In the genomic region with DNA sequence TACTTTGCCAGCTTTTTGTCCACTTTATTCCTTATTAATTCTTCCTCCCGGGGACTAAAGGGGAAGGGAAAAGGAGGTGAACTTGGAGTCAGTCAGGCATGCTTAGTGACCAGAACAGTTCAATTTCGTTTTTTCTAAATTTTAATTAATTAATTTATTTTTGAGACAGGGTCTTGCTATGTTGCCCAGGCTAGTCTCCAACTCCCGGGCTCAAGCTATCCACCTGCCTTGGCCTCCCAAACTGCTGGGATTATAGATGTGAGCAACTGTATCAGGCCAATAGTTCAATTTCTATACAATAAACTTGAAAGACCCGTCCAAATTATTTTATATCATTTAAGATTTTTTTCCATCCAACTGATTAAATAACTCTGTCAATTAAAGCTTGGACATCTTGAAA, we compare ENCODE assay signal across 10 cellular contexts. TPM values are rescaled to one million over a fixed set of nuclear protein-coding genes. Genes with fewer than 3 reads are reported as not detected.
DNase-seq lines count a peak whose midpoint lies in the region; ATAC-seq, FAIRE-seq and TF ChIP-seq lines count a peak whose summit lies in the region.
"Had no signal": no experiment of that assay in that cellular context is flagged by ENCODE, and none has a peak within 500 bp of the region (broad histone marks: within the 10 kb centered on the region; RNA-seq: fewer than 3 reads in every experiment).

No MANE protein-coding gene starts in this region.

- no peak overlapping the region for H3K9ac ChIP-seq in HCT116 (ENCODE audit: low read length)

- intact Hi-C loops in HCT116 (cut with micrococcal nuclease) (no loop called here), breast epithelium (cut with DNase I; ENCODE audit: low total_unique reads) (no loop called here), thyroid gland (cut with DNase I) (no loop called here)

- peak overlapping the region; percentile 98 for H3K4me3 Mint-ChIP-seq in activated naive CD8-positive, alpha-beta T cell treated with anti-CD3 and anti-CD28 coated beads, Interleukin-2, amount 50 U/mL, for 24 hours
- peak overlapping the region in 2 of 3 experiments; percentile 98 to 100 for H3K4me3 Mint-ChIP-seq in nephron

- H3K4me3 ChIP-seq in A549 (no peak overlapping the region), HCT116 (replicated peaks in 1 of 2; ENCODE audit: low read depth in 1 of 2, low read length in 2 of 2) (no peak overlapping the region), breast epithelium (no peak overlapping the region), thyroid gland (replicated peaks in 1 of 3) (no peak overlapping the region)

- TF ChIP-seq POLR2A in A549 (IDR thresholded peaks at IDR 0.05; ENCODE audit: low read length) (no peak), HCT116 (IDR thresholded peaks at IDR 0.05; ENCODE audit: borderline replicate concordance, extremely low read depth, insufficient read depth, insufficient read length) (no peak), breast epithelium (IDR thresholded peaks at IDR 0.05) (no peak), thyroid gland (IDR thresholded peaks at IDR 0.05) (no peak)

- peaks cover under 1 to 6% of the 10 kb centered on the region in 2 experiments; a peak in 1 of 4 replicates for H3K36me3 ChIP-seq in HCT116 (ENCODE audit: control insufficient read depth in 1 of 2, insufficient read depth in 2 of 2, low read length in 2 of 2)
- no peaks in the 10 kb centered on the region for H3K36me3 ChIP-seq in breast epithelium
- H3K36me3 ChIP-seq in thyroid gland, result no peaks in the 10 kb centered on the region

- H3K9me3 ChIP-seq in A549, result no peaks in the 10 kb centered on the region
- H3K9me3 ChIP-seq in HCT116 (ENCODE audit: control insufficient read depth in 1 of 2, insufficient read depth in 1 of 2, low read depth in 1 of 2, low read length in 2 of 2), result no peaks in the 10 kb centered on the region
- H3K9me3 ChIP-seq in breast epithelium, result no peaks in the 10 kb centered on the region
- H3K9me3 ChIP-seq in thyroid gland, result no peaks in the 10 kb centered on the region

- H3K27ac ChIP-seq in A549 (peak overlapping the region in 1 of 2 experiments; percentile 78; a peak in 2 of 6 replicates), HCT116 (ENCODE audit: low read depth, low read length) (no peak overlapping the region), breast epithelium (peak overlapping the region in 1 of 2 donors; percentile 98), thyroid gland (no peak overlapping the region)

- H3K9me3 Mint-ChIP-seq in activated naive CD8-positive, alpha-beta T cell treated with anti-CD3 and anti-CD28 coated beads, Interleukin-2, amount 50 U/mL, for 24 hours, result no peaks in the 10 kb centered on the region
- H3K9me3 Mint-ChIP-seq in nephron, result no peaks in the 10 kb centered on the region

- TF ChIP-seq RAD21 in A549 (conservative IDR thresholded peaks at IDR 0.05 in 1 of 2, IDR thresholded peaks at IDR 0.05 in 1 of 2) (no peak), HCT116 (IDR thresholded peaks at IDR 0.05; ENCODE audit: low read depth) (no peak)

- H3K4me2 ChIP-seq in A549 (peak overlapping the region; percentile 77), HCT116 (ENCODE audit: low read length) (peak overlapping the region; percentile 87; the same call in 1 of the 2 replicates)

- no peaks in the 10 kb centered on the region for H3K27me3 ChIP-seq in HCT116 (ENCODE audit: insufficient read depth, low read length)
- no peaks in the 10 kb centered on the region for H3K27me3 ChIP-seq in breast epithelium
- no peaks in the 10 kb centered on the region for H3K27me3 ChIP-seq in thyroid gland

- H3K4me1 Mint-ChIP-seq in activated naive CD8-positive, alpha-beta T cell treated with anti-CD3 and anti-CD28 coated beads, Interleukin-2, amount 50 U/mL, for 24 hours, result peaks cover 44% of the 10 kb centered on the region
- peaks cover 70% of the 10 kb centered on the region for H3K4me1 Mint-ChIP-seq in nephron

- BruUV-seq in HCT116 (replicated peaks; lab: Mats Ljungman, UMichigan), result no TSS peak

- DNase-seq in A549 (ENCODE audit: low read depth in 1 of 2, low spot score in 1 of 2) (no peak), HCT116 (ENCODE audit: low read depth, low spot score) (no peak), breast epithelium (ENCODE audit: low spot score in 2 of 2) (no peak), retina (no peak), germinal center (ENCODE audit: low spot score) (no peak), thyroid gland (no peak)
- DNase-seq in activated naive CD8-positive, alpha-beta T cell treated with anti-CD3 and anti-CD28 coated beads, Interleukin-2, amount 50 U/mL, for 24 hours, result no peak
- DNase-seq: NCI-H446; stimulated activated CD4-positive, alpha-beta T cell treated with anti-CD3 and anti-CD28 coated beads, Interleukin-15, amount 100 ng/mL, for 24 hours had no signal

- POLR2A ChIA-PET in A549 (lab: Yijun Ruan, JAX) (no interaction called here), HCT116 (lab: Charles Lee) (interaction anchor here (1.0 kb wide), 1 partner anchor 376 kb away, joined by 3 read pairs; a partner anchor contains a TSS)

- WGBS in A549 (ENCODE audit: missing lambda C conversion rate), result 69% methylated on average over 4 of the region's 4 CpGs
- 86 to 87% methylated on average over 4 of the region's 4 CpGs for WGBS in thyroid gland, 2 donors

- no peak overlapping the region for H3K27ac Mint-ChIP-seq in activated naive CD8-positive, alpha-beta T cell treated with anti-CD3 and anti-CD28 coated beads, Interleukin-2, amount 50 U/mL, for 24 hours
- peak overlapping the region; percentile 93 to 99 (median 95) for H3K27ac Mint-ChIP-seq in nephron

- H3K4me1 ChIP-seq in A549 (peaks cover 29% of the 10 kb centered on the region; the same call in 2 of the 3 replicates), HCT116 (ENCODE audit: control insufficient read depth in 1 of 2, insufficient read depth in 2 of 2, low read length in 2 of 2) (peaks cover 11 to 17% of the 10 kb centered on the region in 2 experiments; a peak in 3 of 4 replicates), breast epithelium (peaks cover 0 to 3% of the 10 kb centered on the region in 2 donors), thyroid gland (peaks cover 15 to 20% of the 10 kb centered on the region in 2 donors)

- TF ChIP-seq EP300 in A549 (IDR thresholded peaks at IDR 0.05), result no peak

- no peak for FAIRE-seq in A549 (lab: Jason Lieb, UNC)

- no peak overlapping the region for H2AFZ ChIP-seq in HCT116 (ENCODE audit: low read depth, low read length, poor library complexity, severe bottlenecking)

- CTCF ChIA-PET in A549 (lab: Yijun Ruan, JAX), result interaction anchor here (0.6 kb wide), 1 partner anchor 12 kb away, joined by 3 read pairs; no protein-coding TSS in a partner anchor
- CTCF ChIA-PET in HCT116 (lab: Charles Lee), result interaction anchor here (0.6 to 1.4 kb wide), 5 partner anchors 9 to 553 kb away, joined by 3 to 5 read pairs (median 4); no protein-coding TSS in a partner anchor

- no peaks in the 10 kb centered on the region for H3K9me2 ChIP-seq in HCT116 (ENCODE audit: insufficient read depth)

- H3K36me3 Mint-ChIP-seq in activated naive CD8-positive, alpha-beta T cell treated with anti-CD3 and anti-CD28 coated beads, Interleukin-2, amount 50 U/mL, for 24 hours (ENCODE audit: low read depth), result peaks cover 18% of the 10 kb centered on the region
- peaks cover 7% of the 10 kb centered on the region for H3K36me3 Mint-ChIP-seq in nephron (ENCODE audit: low read depth)

- peaks cover 31% of the 10 kb centered on the region for H3K79me2 ChIP-seq in HCT116 (ENCODE audit: insufficient read depth, low read length)

- H3K27me3 Mint-ChIP-seq in activated naive CD8-positive, alpha-beta T cell treated with anti-CD3 and anti-CD28 coated beads, Interleukin-2, amount 50 U/mL, for 24 hours, result no peaks in the 10 kb centered on the region
- H3K27me3 Mint-ChIP-seq in nephron (ENCODE audit: low read depth), result no peaks in the 10 kb centered on the region

- RAD21 ChIA-PET in HCT116 (lab: Charles Lee; ENCODE audit: low non-redundant PET in 1 of 2, low total read pairs in 2 of 2, uncharacterized antibody in 2 of 2, unreplicated experiment in 2 of 2), result no interaction called here

- TF ChIP-seq CTCF in A549 (IDR thresholded peaks at IDR 0.05) (no peak), HCT116 (IDR thresholded peaks at IDR 0.05 in 2 of 3, conservative IDR thresholded peaks at IDR 0.05 in 1 of 3; ENCODE audit: borderline replicate concordance in 1 of 3, insufficient read depth in 1 of 3, low read depth in 2 of 3, low read length in 2 of 3) (no peak), nephron (IDR thresholded peaks at IDR 0.05; ENCODE audit: unreplicated experiment in 3 of 3) (no peak), breast epithelium (IDR thresholded peaks at IDR 0.05) (no peak), thyroid gland (IDR thresholded peaks at IDR 0.05) (no peak)

- peaks cover 6% of the 10 kb centered on the region; the same call in 1 of the 2 replicates for H4K20me1 ChIP-seq in HCT116 (ENCODE audit: insufficient read depth)

- ATAC-seq in A549 (no peak), HCT116 (no peak)
- no peak for ATAC-seq in activated naive CD8-positive, alpha-beta T cell treated with anti-CD3 and anti-CD28 coated beads, Interleukin-2, amount 50 U/mL, for 24 hours

TF ChIP-seq in HCT116, 20 proteins besides CTCF, POLR2A, EP300 and RAD21 (continues in another document):
- TF ChIP-seq ELF1 (IDR thresholded peaks at IDR 0.05; ENCODE audit: borderline replicate concordance, low read depth), result no peak
- TF ChIP-seq, protein P1, sequence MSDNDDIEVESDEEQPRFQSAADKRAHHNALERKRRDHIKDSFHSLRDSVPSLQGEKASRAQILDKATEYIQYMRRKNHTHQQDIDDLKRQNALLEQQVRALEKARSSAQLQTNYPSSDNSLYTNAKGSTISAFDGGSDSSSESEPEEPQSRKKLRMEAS (IDR thresholded peaks at IDR 0.05), result no peak
- TF ChIP-seq JUND (IDR thresholded peaks at IDR 0.05), result no peak
- no peak for TF ChIP-seq CEBPB (IDR thresholded peaks at IDR 0.05; ENCODE audit: low read depth)
- TF ChIP-seq EZH2 (IDR thresholded peaks at IDR 0.05), result no peak

RNA-seq across cellular contexts. Expression of a gene that starts 1.3 kb away (rescaled TPM):
- polyA plus RNA-seq in A549 (2011; rRNA removed), result 12.4 and 16.6 TPM in 2 replicates
- polyA plus RNA-seq in A549 (2012; cell fraction: cytosol; rRNA removed), result 5.2 and 5.8 TPM in 2 replicates
- polyA plus RNA-seq in A549 (2012; cell fraction: nucleus; rRNA removed), result 5.9 and 9.4 TPM in 2 replicates
- 12.3 to 13.6 TPM (median 13.0 TPM) in 3 replicates for polyA plus RNA-seq in A549 (2017; fragmentation: RNase III; extraction: RNeasy Plus Mini Kit Qiagen cat#74134 plus additional on column Dnase treatment)
- polyA minus RNA-seq in A549 (2011; rRNA and poly(A)+ RNA removed), result 10.4 and 12.0 TPM in 2 replicates
- total RNA-seq in HCT116 (2021; ENCODE audit: unreplicated experiment), result 43.0 TPM
- 9.5 and 12.3 TPM in 2 replicates for polyA plus RNA-seq in HCT116 (2012)
- 10 to 100 TPM; 24.8 to 34.2 (median 31.8) TPM for total RNA-seq in breast epithelium
- 10 to 100 TPM; 34.1 to 47.9 (median 40.4) TPM for total RNA-seq in thyroid gland

RNA-seq across cellular contexts. Expression of a gene that starts 57.8 kb away (rescaled TPM):
- 17.4 and 31.1 TPM in 2 replicates for polyA plus RNA-seq in A549 (2011; rRNA removed)
- 10.7 and 14.0 TPM in 2 replicates for polyA plus RNA-seq in A549 (2012; cell fraction: cytosol; rRNA removed)
- 22.3 and 28.5 TPM in 2 replicates for polyA plus RNA-seq in A549 (2012; cell fraction: nucleus; rRNA removed)
- 10.2 to 13.5 TPM (median 13.3 TPM) in 3 replicates for polyA plus RNA-seq in A549 (2017; fragmentation: RNase III; extraction: RNeasy Plus Mini Kit Qiagen cat#74134 plus additional on column Dnase treatment)
- 27.1 and 33.0 TPM in 2 replicates for polyA minus RNA-seq in A549 (2011; rRNA and poly(A)+ RNA removed)
- total RNA-seq in HCT116 (2021; ENCODE audit: unreplicated experiment), result 29.4 TPM
- 31.8 and 34.3 TPM in 2 replicates for polyA plus RNA-seq in HCT116 (2012)
- 1 to 10 TPM in 2 of 3 donors, under 1 TPM in 1; 0.48 to 2.9 (median 2.2) TPM for total RNA-seq in breast epithelium
- 10 to 100 TPM in 1 of 4 donors, 1 to 10 TPM in 3; 8.7 to 13.3 (median 9.8) TPM for total RNA-seq in thyroid gland
